ENCODE assay signal across 18 cellular contexts in the genomic region with DNA sequence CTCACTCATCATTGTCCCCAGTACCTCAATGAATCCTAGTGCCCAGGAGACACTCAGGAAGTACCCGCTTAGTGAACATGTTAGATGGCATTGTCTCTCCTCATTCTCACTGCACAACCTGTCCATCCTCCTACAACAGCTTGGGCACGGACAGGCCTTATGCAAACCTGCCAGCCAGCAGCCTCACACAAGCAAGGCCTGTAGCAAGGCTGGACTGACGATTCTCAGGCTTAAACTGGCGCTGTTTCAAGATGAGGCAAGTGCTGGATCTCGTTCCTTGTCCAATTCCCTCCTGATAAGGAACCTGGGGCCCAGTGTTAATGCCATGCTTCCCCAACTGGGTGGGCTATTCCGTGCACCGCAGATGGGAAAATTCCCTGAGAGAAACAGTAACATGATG.
"Had no signal": no experiment of that assay in that cellular context is flagged by ENCODE, and none has a peak within 500 bp of the region (broad histone marks: within the 10 kb centered on the region; RNA-seq: fewer than 3 reads in every experiment).

No MANE protein-coding gene starts in this region.

- DNase-seq: activated CD4-positive, CD25-positive, alpha-beta regulatory T cell treated with anti-CD3 and anti-CD28 coated beads, Interleukin-2, amount 50 U/mL, for 72 hours; activated naive CD4-positive, alpha-beta T cell treated with anti-CD3 and anti-CD28 coated beads for 36 hours; activated naive CD8-positive, alpha-beta T cell treated with anti-CD3 and anti-CD28 coated beads, Interleukin-2, amount 50 U/mL, for 24 hours; activated T-cell treated with anti-CD3 and anti-CD28 coated beads for 4 hours; effector CD4-positive, alpha-beta T cell; gastrocnemius medialis; mammary epithelial cell; naive B cell; posterior cingulate gyrus; SK-N-SH; small intestine; stimulated activated CD4-positive, alpha-beta T cell treated with anti-CD3 and anti-CD28 coated beads, Interleukin-4, amount 100 ng/mL, for 24 hours; stimulated activated naive CD4-positive, alpha-beta T cell; T-helper 1 cell; T1000; transverse colon had no signal

- H3K4me1 Mint-ChIP-seq: naive B cell had no signal

- H3K36me3 ChIP-seq: ascending aorta, gastrocnemius medialis, transverse colon had no signal

- H3K9ac ChIP-seq: SK-N-SH had no signal

- H3K9me3 Mint-ChIP-seq: activated naive CD4-positive, alpha-beta T cell treated with anti-CD3 and anti-CD28 coated beads for 36 hours; activated naive CD8-positive, alpha-beta T cell treated with anti-CD3 and anti-CD28 coated beads, Interleukin-2, amount 50 U/mL, for 24 hours; activated T-helper 2 cell treated with anti-CD3 and anti-CD28 coated beads, Interferon-gamma antibody, Interleukin-2, Interleukin-4, amounts not matched to agents 10 μg/mL and 5 μg/mL and 100 μg/mL, durations not matched to agents 14 hours and 24 hours and 36 hours; naive B cell had no signal

- H3K27me3 Mint-ChIP-seq: naive B cell had no signal

- H3K36me3 Mint-ChIP-seq: naive B cell had no signal

- H3K4me1 ChIP-seq: ascending aorta had no signal

- ATAC-seq: activated naive CD8-positive, alpha-beta T cell treated with anti-CD3 and anti-CD28 coated beads, Interleukin-2, amount 50 U/mL, for 24 hours; gastrocnemius medialis had no signal

- H3K27ac ChIP-seq: ascending aorta, gastrocnemius medialis had no signal

- H3K4me3 ChIP-seq: ascending aorta, gastrocnemius medialis, transverse colon had no signal

- H3K4me2 ChIP-seq: SK-N-SH had no signal

- H3K27me3 ChIP-seq: ascending aorta, gastrocnemius medialis, transverse colon had no signal

- H3K4me3 Mint-ChIP-seq: activated naive CD4-positive, alpha-beta T cell treated with anti-CD3 and anti-CD28 coated beads for 36 hours; activated naive CD8-positive, alpha-beta T cell treated with anti-CD3 and anti-CD28 coated beads, Interleukin-2, amount 50 U/mL, for 24 hours; naive B cell had no signal

- H3K27ac Mint-ChIP-seq: activated naive CD4-positive, alpha-beta T cell treated with anti-CD3 and anti-CD28 coated beads for 36 hours; activated naive CD8-positive, alpha-beta T cell treated with anti-CD3 and anti-CD28 coated beads, Interleukin-2, amount 50 U/mL, for 24 hours; activated T-helper 2 cell treated with anti-CD3 and anti-CD28 coated beads, Interferon-gamma antibody, Interleukin-2, Interleukin-4, amounts not matched to agents 10 μg/mL and 5 μg/mL and 100 μg/mL, durations not matched to agents 14 hours and 24 hours and 36 hours; naive B cell had no signal

- H3K9me3 ChIP-seq: ascending aorta, gastrocnemius medialis, SK-N-SH, transverse colon had no signal
